14 cellular contexts compared by ENCODE assay signal in the genomic region with DNA sequence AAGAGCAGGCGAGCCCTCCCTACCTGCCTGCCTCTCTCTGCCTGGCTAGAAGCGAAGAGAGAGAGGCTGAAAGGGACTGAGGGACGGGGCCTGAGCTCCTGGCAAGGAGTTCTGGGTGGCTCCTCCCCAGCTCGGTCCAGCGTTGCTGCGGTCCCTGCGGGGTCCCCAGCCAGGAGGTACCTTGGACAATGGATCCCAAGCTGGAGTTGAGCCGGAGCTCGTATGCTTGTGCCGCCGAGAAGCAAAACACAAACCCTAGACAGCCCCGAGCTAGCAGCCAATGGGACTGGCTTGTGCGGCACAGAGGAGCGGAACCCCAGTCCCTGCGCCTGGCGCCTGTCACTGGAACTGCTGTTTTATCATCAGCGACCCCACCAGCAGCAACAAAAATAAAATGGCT. TPM values are rescaled to one million over a fixed set of nuclear protein-coding genes. Genes with fewer than 3 reads are reported as not detected.
DNase-seq lines count a peak whose midpoint lies in the region; ATAC-seq, FAIRE-seq and TF ChIP-seq lines count a peak whose summit lies in the region.
"Had no signal": no experiment of that assay in that cellular context is flagged by ENCODE, and none has a peak within 500 bp of the region (broad histone marks: within the 10 kb centered on the region; RNA-seq: fewer than 3 reads in every experiment).

No MANE protein-coding gene starts in this region.

- H3K9ac ChIP-seq in BLaER1 = no peak overlapping the region
- H3K9ac ChIP-seq in NT2/D1 (ENCODE audit: insufficient read length, low read depth) = peak overlapping the region; percentile 61
- no peak overlapping the region for H3K9ac ChIP-seq in kidney (ENCODE audit: low read length in 2 of 2)

- no peak overlapping the region for H3K4me3 Mint-ChIP-seq in activated T-helper 1 cell treated with anti-CD3 and anti-CD28 coated beads, Interleukin-12 subunit alpha, Interleukin-12 subunit beta, Interleukin-2, Interleukin-4 antibody, amounts not matched to agents 30 ng/mL and 10 ng/mL and 1 ng/mL, durations not matched to agents 14 hours and 24 hours and 36 hours
- H3K4me3 Mint-ChIP-seq: CD8-positive, alpha-beta memory T cell had no signal

- no peak overlapping the region for H3K27ac Mint-ChIP-seq in activated T-helper 1 cell treated with anti-CD3 and anti-CD28 coated beads, Interleukin-12 subunit alpha, Interleukin-12 subunit beta, Interleukin-2, Interleukin-4 antibody, amounts not matched to agents 30 ng/mL and 10 ng/mL and 1 ng/mL, durations not matched to agents 14 hours and 24 hours and 36 hours
- H3K27ac Mint-ChIP-seq: CD8-positive, alpha-beta memory T cell had no signal

- H3K27me3 ChIP-seq in BLaER1 = no peaks in the 10 kb centered on the region
- no peaks in the 10 kb centered on the region for H3K27me3 ChIP-seq in NT2/D1 (ENCODE audit: insufficient read depth, insufficient read length)
- H3K27me3 ChIP-seq in spleen (replicated peaks in 1 of 7) = peaks cover 0 to 10% (median 0%) of the 10 kb centered on the region in 7 donors
- H3K27me3 ChIP-seq in pancreas = no peaks in the 10 kb centered on the region

- intact Hi-C loops in kidney (cut with DNase I) = no loop called here
- intact Hi-C loops in posterior vena cava (cut with DNase I) = no loop called here
- intact Hi-C loops in activated T-helper 1 cell treated with anti-CD3 and anti-CD28 coated beads, Interleukin-12 subunit alpha, Interleukin-12 subunit beta, Interleukin-2, Interleukin-4 antibody, amounts not matched to agents 30 ng/mL and 10 ng/mL and 1 ng/mL, durations not matched to agents 14 hours and 24 hours and 36 hours (cut with micrococcal nuclease) = no loop called here
- intact Hi-C loops in spleen (cut with DNase I; ENCODE audit: low total_unique reads) = no loop called here
- intact Hi-C loops in pancreas (cut with DNase I) = no loop called here

- no peaks in the 10 kb centered on the region for H3K4me1 Mint-ChIP-seq in activated T-helper 1 cell treated with anti-CD3 and anti-CD28 coated beads, Interleukin-12 subunit alpha, Interleukin-12 subunit beta, Interleukin-2, Interleukin-4 antibody, amounts not matched to agents 30 ng/mL and 10 ng/mL and 1 ng/mL, durations not matched to agents 14 hours and 24 hours and 36 hours (ENCODE audit: low read depth)
- H3K4me1 Mint-ChIP-seq: CD8-positive, alpha-beta memory T cell had no signal

- no peak for ATAC-seq in pancreas

- peak overlapping the region; percentile 44; the same call in 1 of the 2 replicates for H3K27ac ChIP-seq in BLaER1
- H3K27ac ChIP-seq in kidney (ENCODE audit: low read depth in 2 of 2, low read length in 2 of 2) = no peak overlapping the region
- no peak overlapping the region for H3K27ac ChIP-seq in spleen
- H3K27ac ChIP-seq in pancreas = no peak overlapping the region
- H3K27ac ChIP-seq: 22Rv1 had no signal

- H3K4me1 ChIP-seq in BLaER1 (peaks cover under 1% of the 10 kb centered on the region; the same call in 1 of the 2 replicates), NT2/D1 (ENCODE audit: insufficient read depth, insufficient read length) (peaks cover 15% of the 10 kb centered on the region), kidney (ENCODE audit: control insufficient read depth in 1 of 2, insufficient read depth in 1 of 2, low read depth in 1 of 2, low read length in 2 of 2) (no peaks in the 10 kb centered on the region), spleen (no peaks in the 10 kb centered on the region), pancreas (no peaks in the 10 kb centered on the region)
- H3K4me1 ChIP-seq: Caco-2 had no signal

- WGBS in spleen, 5 donors = 79 to 93% (median 88%) methylated on average over 6 to 17 of the region's 17 CpGs
- WGBS in pancreas, 2 donors = 89 to 93% methylated on average over 16 to 17 of the region's 17 CpGs

- no peaks in the 10 kb centered on the region for H3K9me3 Mint-ChIP-seq in activated T-helper 1 cell treated with anti-CD3 and anti-CD28 coated beads, Interleukin-12 subunit alpha, Interleukin-12 subunit beta, Interleukin-2, Interleukin-4 antibody, amounts not matched to agents 30 ng/mL and 10 ng/mL and 1 ng/mL, durations not matched to agents 14 hours and 24 hours and 36 hours
- H3K9me3 Mint-ChIP-seq: CD8-positive, alpha-beta memory T cell had no signal

- H3K27me3 Mint-ChIP-seq in activated T-helper 1 cell treated with anti-CD3 and anti-CD28 coated beads, Interleukin-12 subunit alpha, Interleukin-12 subunit beta, Interleukin-2, Interleukin-4 antibody, amounts not matched to agents 30 ng/mL and 10 ng/mL and 1 ng/mL, durations not matched to agents 14 hours and 24 hours and 36 hours (ENCODE audit: insufficient read depth) = peaks cover 5% of the 10 kb centered on the region

- H3K4me2 ChIP-seq in BLaER1 = no peak overlapping the region

- no peak overlapping the region for H3K4me3 ChIP-seq in BLaER1
- H3K4me3 ChIP-seq in NT2/D1 (ENCODE audit: insufficient read length, low read depth) = no peak overlapping the region
- H3K4me3 ChIP-seq in kidney (ENCODE audit: low read length in 2 of 2) = no peak overlapping the region
- no peak overlapping the region for H3K4me3 ChIP-seq in spleen
- H3K4me3 ChIP-seq in pancreas = no peak overlapping the region

- no peaks in the 10 kb centered on the region for H3K9me3 ChIP-seq in BLaER1
- H3K9me3 ChIP-seq in NT2/D1 (ENCODE audit: insufficient read depth, low read length) = no peaks in the 10 kb centered on the region
- no peaks in the 10 kb centered on the region for H3K9me3 ChIP-seq in kidney (ENCODE audit: control insufficient read depth in 1 of 2, low read length in 2 of 2)
- H3K9me3 ChIP-seq in spleen = no peaks in the 10 kb centered on the region
- H3K9me3 ChIP-seq in pancreas = no peaks in the 10 kb centered on the region
- H3K9me3 ChIP-seq: Caco-2 had no signal

- no peak for FAIRE-seq in kidney (lab: Jason Lieb, UNC)
- no peak for FAIRE-seq in pancreas (lab: Jason Lieb, UNC)
- FAIRE-seq: H54 had no signal

- H3K36me3 ChIP-seq in BLaER1 (no peaks in the 10 kb centered on the region), NT2/D1 (ENCODE audit: insufficient read depth, insufficient read length, low read length) (peaks cover 10% of the 10 kb centered on the region), kidney (ENCODE audit: control insufficient read depth in 1 of 2, insufficient read depth in 2 of 2, low read length in 2 of 2) (no peaks in the 10 kb centered on the region), spleen (peaks cover 0 to 9% (median 0%) of the 10 kb centered on the region in 6 donors), pancreas (no peaks in the 10 kb centered on the region)

- TF ChIP-seq CTCF in kidney (IDR thresholded peaks at IDR 0.05; ENCODE audit: borderline replicate concordance, extremely low read depth, insufficient read depth) = no peak
- no peak for TF ChIP-seq CTCF in spleen (IDR thresholded peaks at IDR 0.05 in 8 of 11, conservative IDR thresholded peaks at IDR 0.05 in 3 of 11)
- no peak for TF ChIP-seq CTCF in pancreas (IDR thresholded peaks at IDR 0.05)

- no peak for TF ChIP-seq POLR2A in spleen (IDR thresholded peaks at IDR 0.05)

- DNase-seq in NT2/D1 (ENCODE audit: low read depth, low spot score) (no peak), kidney (peak; percentile 57), posterior vena cava (ENCODE audit: low spot score) (peak; percentile 52), spleen (no peak), pancreas (no peak), amniotic stem cell (lab: John Stamatoyannopoulos, UW) (no peak)
- no peak for DNase-seq in activated T-helper 1 cell treated with anti-CD3 and anti-CD28 coated beads, Interleukin-12 subunit alpha, Interleukin-12 subunit beta, Interleukin-2, Interleukin-4 antibody, amounts not matched to agents 30 ng/mL and 10 ng/mL and 1 ng/mL, durations not matched to agents 14 hours and 24 hours and 36 hours (ENCODE audit: low spot score)
- DNase-seq: Caco-2; CD8-positive, alpha-beta memory T cell; DND-41; GDM1 had no signal

- no peaks in the 10 kb centered on the region for H3K36me3 Mint-ChIP-seq in activated T-helper 1 cell treated with anti-CD3 and anti-CD28 coated beads, Interleukin-12 subunit alpha, Interleukin-12 subunit beta, Interleukin-2, Interleukin-4 antibody, amounts not matched to agents 30 ng/mL and 10 ng/mL and 1 ng/mL, durations not matched to agents 14 hours and 24 hours and 36 hours (ENCODE audit: low read depth)
- H3K36me3 Mint-ChIP-seq: CD8-positive, alpha-beta memory T cell had no signal

- no peaks in the 10 kb centered on the region for H4K20me1 ChIP-seq in BLaER1

RNA-seq across cellular contexts. Expression of gene SLC25A18, which starts 18.3 kb away (rescaled TPM):
- total RNA-seq in kidney (0.41 TPM), posterior vena cava (1 to 10 TPM in 1 of 2 donors, under 1 TPM in 1; 0.76 to 1.2 TPM), spleen (10 to 100 TPM in 1 of 7 donors, 1 to 10 TPM in 4, under 1 TPM in 2; 0.13 to 12.3 (median 5.5) TPM), pancreas (under 1 TPM in 5 of 6 donors, not detected in 1; 0.09 to 0.69 (median 0.22) TPM)
- polyA plus RNA-seq in kidney (ENCODE audit: insufficient read depth, low read depth, low replicate concordance) (1.1 TPM), spleen (1 to 10 TPM; 2.9 to 3.4 (median 3.1) TPM), pancreas (1 to 10 TPM; 1.2 to 1.7 TPM)
- not detected in 2 replicates for total RNA-seq in activated T-helper 1 cell treated with anti-CD3 and anti-CD28 coated beads, Interleukin-12 subunit alpha, Interleukin-12 subunit beta, Interleukin-2, Interleukin-4 antibody, amounts not matched to agents 30 ng/mL and 10 ng/mL and 1 ng/mL, durations not matched to agents 14 hours and 24 hours and 36 hours
- total RNA-seq: Caco-2; CD8-positive, alpha-beta memory T cell had no signal
- polyA plus RNA-seq: CD8-positive, alpha-beta memory T cell had no signal

RNA-seq across cellular contexts. Expression of gene ATP6V1E1, which starts 46.9 kb away (rescaled TPM):
- total RNA-seq in kidney (138 TPM), posterior vena cava (100 to 1,000 TPM; 116 to 126 TPM), spleen (100 to 1,000 TPM in 6 of 7 donors, 10 to 100 TPM in 1; 85.3 to 127 (median 112) TPM), pancreas (10 to 100 TPM; 19.2 to 46.9 (median 30.5) TPM)
- polyA plus RNA-seq in kidney (ENCODE audit: insufficient read depth, low read depth, low replicate concordance) (443 TPM), spleen (100 to 1,000 TPM in 1 of 3 donors, 10 to 100 TPM in 2; 66.1 to 115 (median 99.6) TPM), pancreas (10 to 100 TPM; 29.0 to 78.9 TPM)
- total RNA-seq in activated T-helper 1 cell treated with anti-CD3 and anti-CD28 coated beads, Interleukin-12 subunit alpha, Interleukin-12 subunit beta, Interleukin-2, Interleukin-4 antibody, amounts not matched to agents 30 ng/mL and 10 ng/mL and 1 ng/mL, durations not matched to agents 14 hours and 24 hours and 36 hours = 120 and 128 TPM in 2 replicates

RNA-seq across cellular contexts. Expression of gene BCL2L13, which starts 56.9 kb away (rescaled TPM):
- total RNA-seq in kidney (50.5 TPM), posterior vena cava (10 to 100 TPM; 28.9 to 34.7 TPM), spleen (10 to 100 TPM; 29.4 to 53.5 (median 38.2) TPM), pancreas (10 to 100 TPM; 20.5 to 30.9 (median 25.5) TPM)
- polyA plus RNA-seq in kidney (ENCODE audit: insufficient read depth, low read depth, low replicate concordance) (43.8 TPM), spleen (10 to 100 TPM; 13.4 to 20.3 (median 17.2) TPM), pancreas (10 to 100 TPM; 11.7 to 19.4 TPM)
- 34.6 and 35.9 TPM in 2 replicates for total RNA-seq in activated T-helper 1 cell treated with anti-CD3 and anti-CD28 coated beads, Interleukin-12 subunit alpha, Interleukin-12 subunit beta, Interleukin-2, Interleukin-4 antibody, amounts not matched to agents 30 ng/mL and 10 ng/mL and 1 ng/mL, durations not matched to agents 14 hours and 24 hours and 36 hours

Comparison
In these comparisons a context has a peak if more than half of its experiments do, and no peak if none do; other contexts are left out.
1. DNase-seq: peak in kidney (single experiment) and posterior vena cava (single experiment); none in NT2/D1 (single experiment), activated T-helper 1 cell treated with anti-CD3 and anti-CD28 coated beads, Interleukin-12 subunit alpha, Interleukin-12 subunit beta, Interleukin-2, Interleukin-4 antibody, amounts not matched to agents 30 ng/mL and 10 ng/mL and 1 ng/mL, durations not matched to agents 14 hours and 24 hours and 36 hours (single experiment), spleen (single experiment), pancreas (0 of 6) and amniotic stem cell (single experiment).